ENCODE assay signal across 19 cellular contexts in genomic region chr1:219514728-219515127, GRCh38.
"Had no signal": no experiment of that assay in that cellular context is flagged by ENCODE, and none has a peak within 500 bp of the region (broad histone marks: within the 10 kb centered on the region; RNA-seq: fewer than 3 reads in every experiment).

No MANE protein-coding gene starts in this region.

- H3K4me3 ChIP-seq: ascending aorta, breast epithelium, esophagus squamous epithelium, left lung, thoracic aorta, upper lobe of left lung had no signal

- H3K36me3 ChIP-seq: ascending aorta, breast epithelium, esophagus squamous epithelium, left lung, thoracic aorta, upper lobe of left lung, WERI-Rb-1 had no signal

- H3K9me3 Mint-ChIP-seq: activated naive CD4-positive, alpha-beta T cell treated with anti-CD3 and anti-CD28 coated beads, Interleukin-2, amount 50 U/mL, for 24 hours had no signal

- H3K27ac ChIP-seq: ascending aorta, breast epithelium, esophagus squamous epithelium, left lung, thoracic aorta, upper lobe of left lung, WERI-Rb-1 had no signal

- H3K4me1 Mint-ChIP-seq: activated naive CD4-positive, alpha-beta T cell treated with anti-CD3 and anti-CD28 coated beads, Interleukin-2, amount 50 U/mL, for 24 hours; stimulated activated naive B cell treated with anti-CD40 and anti-IgM and Interleukin-4, amounts not matched to agents 10 μg/mL and 1 μg/mL and 100 μg/mL, for 72 hours had no signal

- ATAC-seq: left lung; stimulated activated naive B cell treated with anti-CD40 and anti-IgM and Interleukin-4, amounts not matched to agents 10 μg/mL and 1 μg/mL and 100 μg/mL, for 72 hours had no signal

- DNase-seq: activated CD4-positive, alpha-beta T cell treated with anti-CD3 and anti-CD28 coated beads, Interleukin-2, amount 50 U/mL, for 4 hours; activated gamma-delta T cell; effector CD4-positive, alpha-beta T cell; esophagus squamous epithelium; foreskin melanocyte; hypothalamus; left lung; nephron progenitor cell; nucleus accumbens; posterior cingulate gyrus; retina; stimulated activated naive B cell treated with anti-CD40 and anti-IgM and Interleukin-4, amounts not matched to agents 10 μg/mL and 1 μg/mL and 100 μg/mL, for 72 hours; upper lobe of left lung; WERI-Rb-1 had no signal

- H3K4me3 Mint-ChIP-seq: activated naive CD4-positive, alpha-beta T cell treated with anti-CD3 and anti-CD28 coated beads, Interleukin-2, amount 50 U/mL, for 24 hours; nephron progenitor cell; stimulated activated naive B cell treated with anti-CD40 and anti-IgM and Interleukin-4, amounts not matched to agents 10 μg/mL and 1 μg/mL and 100 μg/mL, for 72 hours had no signal

- H3K9me3 ChIP-seq: ascending aorta, esophagus squamous epithelium, thoracic aorta, upper lobe of left lung had no signal

- H3K27me3 Mint-ChIP-seq: activated naive CD4-positive, alpha-beta T cell treated with anti-CD3 and anti-CD28 coated beads, Interleukin-2, amount 50 U/mL, for 24 hours; stimulated activated naive B cell treated with anti-CD40 and anti-IgM and Interleukin-4, amounts not matched to agents 10 μg/mL and 1 μg/mL and 100 μg/mL, for 72 hours had no signal

- H3K27ac Mint-ChIP-seq: activated naive CD4-positive, alpha-beta T cell treated with anti-CD3 and anti-CD28 coated beads, Interleukin-2, amount 50 U/mL, for 24 hours; nephron progenitor cell; stimulated activated naive B cell treated with anti-CD40 and anti-IgM and Interleukin-4, amounts not matched to agents 10 μg/mL and 1 μg/mL and 100 μg/mL, for 72 hours had no signal

- FAIRE-seq: keratinocyte had no signal

- H3K36me3 Mint-ChIP-seq: activated naive CD4-positive, alpha-beta T cell treated with anti-CD3 and anti-CD28 coated beads, Interleukin-2, amount 50 U/mL, for 24 hours; stimulated activated naive B cell treated with anti-CD40 and anti-IgM and Interleukin-4, amounts not matched to agents 10 μg/mL and 1 μg/mL and 100 μg/mL, for 72 hours had no signal

- H3K27me3 ChIP-seq: ascending aorta, breast epithelium, esophagus squamous epithelium, left lung, upper lobe of left lung had no signal

- H3K4me1 ChIP-seq: ascending aorta, breast epithelium, esophagus squamous epithelium, left lung, upper lobe of left lung had no signal
